Comparison of ENCODE assay signal across 16 cellular contexts in the genomic region with DNA sequence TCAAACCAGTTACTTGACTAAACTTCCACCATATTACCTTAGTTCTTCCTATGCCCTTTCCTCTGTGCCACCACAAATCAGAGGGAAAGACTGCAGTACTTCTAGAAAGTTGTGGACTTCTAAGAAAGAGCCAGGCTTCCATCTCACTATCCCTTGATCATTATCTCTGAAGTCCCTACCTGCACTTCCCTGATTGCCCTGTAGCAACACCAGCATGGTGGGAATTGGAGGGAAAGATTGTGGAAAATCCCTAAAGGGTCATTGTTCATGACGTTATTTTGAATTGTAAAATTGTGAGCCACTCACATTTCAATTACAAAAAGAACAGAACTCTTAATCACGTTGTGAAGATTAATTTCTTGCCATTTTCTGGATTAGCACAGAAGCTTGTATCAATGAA. TPM values are rescaled to one million over a fixed set of nuclear protein-coding genes. Genes with fewer than 3 reads are reported as not detected.
DNase-seq lines count a peak whose midpoint lies in the region; ATAC-seq and TF ChIP-seq lines count a peak whose summit lies in the region.
"Had no signal": no experiment of that assay in that cellular context is flagged by ENCODE, and none has a peak within 500 bp of the region (broad histone marks: within the 10 kb centered on the region; RNA-seq: fewer than 3 reads in every experiment).

No MANE protein-coding gene starts in this region.

- intact Hi-C loops in aorta (cut with DNase I) (no loop called here), mucosa of descending colon (cut with DNase I, micrococcal nuclease) (loop anchor here (10.0 kb wide), 1 partner anchor 275 kb away; no protein-coding TSS in a partner anchor)

- no peaks in the 10 kb centered on the region for H3K9me3 Mint-ChIP-seq in type B pancreatic cell

- H3K27ac Mint-ChIP-seq in type B pancreatic cell = no peak overlapping the region

- no peak overlapping the region for H3K4me3 ChIP-seq in H7 (ENCODE audit: insufficient read depth, low read depth, low read length)
- H3K4me3 ChIP-seq in OCI-LY3 (ENCODE audit: low read length) = peak overlapping the region; percentile 15; the same call in 1 of the 2 replicates
- H3K4me3 ChIP-seq in aorta (ENCODE audit: low read length in 2 of 2) = no peak overlapping the region
- H3K4me3 ChIP-seq in mucosa of descending colon = no peak overlapping the region
- H3K4me3 ChIP-seq: K562, SJSA1 had no signal

- no peak overlapping the region for H3K4me3 Mint-ChIP-seq in type B pancreatic cell

- H3K4me1 ChIP-seq in OCI-LY3 (ENCODE audit: low read length) (peaks cover 23% of the 10 kb centered on the region), aorta (ENCODE audit: control insufficient read depth in 1 of 2, insufficient read depth in 2 of 2, low read length in 2 of 2) (no peaks in the 10 kb centered on the region), mucosa of descending colon (ENCODE audit: low read depth) (no peaks in the 10 kb centered on the region)
- H3K4me1 ChIP-seq: BE2C, SJSA1 had no signal

- H2AFZ ChIP-seq in OCI-LY3 (ENCODE audit: low read depth, low read length) = no peak overlapping the region

- no peaks in the 10 kb centered on the region for H3K4me1 Mint-ChIP-seq in type B pancreatic cell (ENCODE audit: unreplicated experiment)

- peak overlapping the region; percentile 54 for H3K4me2 ChIP-seq in OCI-LY3 (ENCODE audit: low read length)

- H3K27me3 Mint-ChIP-seq in type B pancreatic cell = no peaks in the 10 kb centered on the region

- DNase-seq in H7 = peak; percentile 52
- no peak for DNase-seq in type B pancreatic cell (ENCODE audit: extremely low spot score, unreplicated experiment)
- no peak for DNase-seq in aorta
- no peak for DNase-seq in mucosa of descending colon
- no peak for DNase-seq in RPMI8226
- DNase-seq: BE2C; NCI-H1048; NCI-H146; NCI-H2227 treated with DMSO at 0.1 percent for 48 hours; NCI-H526; NK-92 treated with Interleukin-12 subunit alpha and Interleukin-12 subunit beta, amount 100 ng/mL, for 24 hours; SW 1271 had no signal

- H3K27me3 ChIP-seq in H7 (ENCODE audit: control insufficient read depth, insufficient read depth, low read length) (no peaks in the 10 kb centered on the region), OCI-LY3 (ENCODE audit: low read depth, low read length) (no peaks in the 10 kb centered on the region), aorta (ENCODE audit: control insufficient read depth in 1 of 2, insufficient read depth in 2 of 2, low read length in 1 of 2) (no peaks in the 10 kb centered on the region)
- H3K27me3 ChIP-seq: BE2C, SJSA1 had no signal

- peaks cover 4% of the 10 kb centered on the region for H3K36me3 Mint-ChIP-seq in type B pancreatic cell

- H3K9ac ChIP-seq in OCI-LY3 (ENCODE audit: low read length) = peak overlapping the region; percentile 23; the same call in 1 of the 2 replicates

- H3K36me3 ChIP-seq in H7 (replicated peaks; ENCODE audit: control insufficient read depth, insufficient read depth, low read length) = peaks cover 1% of the 10 kb centered on the region; the same call in 1 of the 2 replicates
- H3K36me3 ChIP-seq in OCI-LY3 (replicated peaks; ENCODE audit: low read depth, low read length) = no peaks in the 10 kb centered on the region
- peaks cover 0 to 3% of the 10 kb centered on the region in 2 donors for H3K36me3 ChIP-seq in aorta (ENCODE audit: control insufficient read depth in 1 of 2, insufficient read depth in 2 of 2, low read length in 1 of 2)
- no peaks in the 10 kb centered on the region for H3K36me3 ChIP-seq in mucosa of descending colon (ENCODE audit: low read depth)
- H3K36me3 ChIP-seq: BE2C, SJSA1 had no signal

- ATAC-seq in GM18502 (IDR thresholded peaks at IDR 0.05; ENCODE audit: poor library complexity, unreplicated experiment) (peak; percentile 14), aorta (ENCODE audit: low FRiP score) (no peak), mucosa of descending colon (no peak)
- ATAC-seq: K562 had no signal

- no peaks in the 10 kb centered on the region for H4K20me1 ChIP-seq in OCI-LY3 (ENCODE audit: insufficient read depth, low read length)

- H3K27ac ChIP-seq in OCI-LY3 (ENCODE audit: low read length) (peak overlapping the region; percentile 70), aorta (ENCODE audit: low read depth in 1 of 2, low read length in 2 of 2) (no peak overlapping the region)
- H3K27ac ChIP-seq: SJSA1 had no signal

- H3K79me2 ChIP-seq in OCI-LY3 (ENCODE audit: low read length) = no peaks in the 10 kb centered on the region

- no peak for TF ChIP-seq CTCF in OCI-LY3 (IDR thresholded peaks at IDR 0.05; ENCODE audit: low read depth, low read length)
- peak; percentile 36 for TF ChIP-seq CTCF in type B pancreatic cell (conservative IDR thresholded peaks at IDR 0.05)
- TF ChIP-seq CTCF in mucosa of descending colon (IDR thresholded peaks at IDR 0.05) = no peak

- WGBS in aorta, 2 donors = 78 to 88% methylated on average over 2 of the region's 2 CpGs

- H3K9me3 ChIP-seq in OCI-LY3 (ENCODE audit: insufficient read depth, low read length) = no peaks in the 10 kb centered on the region
- no peaks in the 10 kb centered on the region for H3K9me3 ChIP-seq in aorta (ENCODE audit: control insufficient read depth, low read length)
- H3K9me3 ChIP-seq in mucosa of descending colon = no peaks in the 10 kb centered on the region
- H3K9me3 ChIP-seq: BE2C, SJSA1 had no signal

RNA-seq across cellular contexts. Expression of gene KIAA1614, which starts 23.4 kb away (rescaled TPM):
- 1.1 and 3.4 TPM in 2 replicates for total RNA-seq in H7 (2014; rRNA removed; shearing (Covaris generic))
- total RNA-seq in type B pancreatic cell (ENCODE audit: low replicate concordance) = 0.31 and 2.9 TPM in 2 replicates
- 10 to 100 TPM in 1 of 2 donors, 1 to 10 TPM in 1; 9.8 to 10.5 TPM for total RNA-seq in aorta
- polyA plus RNA-seq in aorta = 1 to 10 TPM; 4.3 to 8.1 TPM
- total RNA-seq in mucosa of descending colon = 10 to 100 TPM in 1 of 3 donors, 1 to 10 TPM in 2; 1.2 to 11.1 (median 2.0) TPM

Comparison
In these comparisons a context has a peak if more than half of its experiments do, and no peak if none do; other contexts are left out.
1. intact Hi-C loops: an anchor here in mucosa of descending colon (10.0 kb wide); none called in aorta.